In the genomic region with DNA sequence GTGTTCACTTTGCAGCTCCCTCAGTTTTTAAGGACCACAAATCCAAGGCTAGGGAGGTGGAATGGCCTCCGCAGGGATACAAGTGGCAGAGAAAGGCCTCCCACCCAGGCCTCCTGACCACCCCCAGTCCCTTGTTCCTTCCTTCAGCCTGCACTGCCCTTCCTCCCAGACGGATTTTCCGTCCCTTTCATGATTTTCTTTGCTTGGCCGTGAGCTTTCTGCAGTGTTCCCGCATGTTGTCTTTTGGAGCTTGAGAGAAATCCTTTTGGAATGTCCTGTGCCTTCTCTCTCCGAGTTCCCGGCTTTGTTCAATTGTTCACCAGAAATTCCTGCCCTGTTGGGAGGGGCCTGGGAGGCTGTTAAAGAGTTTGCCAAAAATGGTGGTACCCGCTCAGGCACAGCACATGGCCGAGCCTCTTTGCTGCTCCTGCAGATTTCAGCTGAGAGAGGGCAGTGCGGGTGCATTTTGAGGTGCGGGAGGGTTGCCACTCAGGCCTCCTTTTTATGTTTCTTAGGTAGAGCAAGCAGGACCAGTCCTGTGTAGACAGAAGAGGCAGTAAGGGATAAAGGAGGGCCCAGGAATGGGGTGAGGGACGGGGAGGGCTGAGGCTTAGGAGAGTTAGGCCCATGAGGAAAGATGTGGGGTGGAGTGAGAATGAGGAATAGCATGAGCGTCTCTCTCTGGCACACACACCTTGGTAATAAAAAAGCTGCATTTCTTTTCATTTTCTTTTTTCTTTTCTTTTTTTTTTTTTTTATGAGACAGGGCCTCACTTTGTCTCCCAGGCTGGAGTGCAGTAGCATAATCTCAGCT, we compare ENCODE assay signal across 15 cellular contexts. TPM values are rescaled to one million over a fixed set of nuclear protein-coding genes. Genes with fewer than 3 reads are reported as not detected.
DNase-seq lines count a peak whose midpoint lies in the region; ATAC-seq, FAIRE-seq and TF ChIP-seq lines count a peak whose summit lies in the region.
"Had no signal": no experiment of that assay in that cellular context is flagged by ENCODE, and none has a peak within 500 bp of the region (broad histone marks: within the 10 kb centered on the region; RNA-seq: fewer than 3 reads in every experiment).

No MANE protein-coding gene starts in this region.

- WGBS in IMR-90 (ENCODE audit: extremely low coverage in 2 of 2, insufficient read length in 1 of 2), 2 experiments = 67% methylated on average over 2 of the region's 13 CpGs; no CpG with 5 or more reads in 1 of the 2 experiments
- WGBS in ectodermal cell, 2 experiments = 17 to 19% methylated on average over 13 of the region's 13 CpGs
- 50 to 67% (median 58%) methylated on average over 13 of the region's 13 CpGs for WGBS in stomach, 5 donors

- no peaks in the 10 kb centered on the region for H3K9me3 Mint-ChIP-seq in T-cell
- H3K9me3 Mint-ChIP-seq: activated CD4-positive, alpha-beta T cell treated with anti-CD3 and anti-CD28 coated beads, Interleukin-2, amount 10 ng/mL, durations not matched to agents 7 days and 5 days; central memory CD8-positive, alpha-beta T cell had no signal

- peaks cover 9% of the 10 kb centered on the region for H3K9me1 ChIP-seq in IMR-90 (ENCODE audit: insufficient read depth, low read length)

- dilution Hi-C loops in IMR-90 (cut with HindIII; ENCODE audit: low sequenced_read_pairs, unreplicated experiment) = no loop called here

- H3K4ac ChIP-seq in IMR-90 (ENCODE audit: low read depth, low read length) = no peak overlapping the region

- TF ChIP-seq POLR2A in IMR-90 (IDR thresholded peaks at IDR 0.05; ENCODE audit: low read depth, low read length) (no peak), stomach (IDR thresholded peaks at IDR 0.05) (no peak), H54 (IDR thresholded peaks at IDR 0.05; ENCODE audit: low read depth, low read length) (no peak)

- POLR2A ChIA-PET in IMR-90 (lab: Charles Lee; ENCODE audit: unreplicated experiment) = no interaction called here
- POLR2A ChIA-PET in T-cell (lab: Charles Lee) = interaction anchor here in 1 of 2 donors (0.7 kb wide), 1 partner anchor 12 kb away, joined by 3 read pairs; no protein-coding TSS in a partner anchor

- H2BK15ac ChIP-seq in IMR-90 (ENCODE audit: low read depth, low read length) = no peak overlapping the region

- DNase-seq in IMR-90 (no peak), islet precursor cell (peak; percentile 84), stomach (no peak), GDM1 (lab: John Stamatoyannopoulos, UW) (no peak), H54 (ENCODE audit: insufficient read length, low spot score) (no peak), omental fat pad (ENCODE audit: low spot score) (no peak), T-cell (no peak)
- DNase-seq: activated CD4-positive, alpha-beta T cell treated with anti-CD3 and anti-CD28 coated beads, Interleukin-2, amount 10 ng/mL, durations not matched to agents 7 days and 5 days; C1 segment of cervical spinal cord; ovary; stimulated activated naive CD4-positive, alpha-beta T cell treated with Interleukin-2 at 50 U/mL for 16 hours; T-helper 1 cell had no signal

- no peak overlapping the region for H3K9ac ChIP-seq in IMR-90 (ENCODE audit: low read depth, low read length)
- H3K9ac ChIP-seq: KMS-11 had no signal

- peak overlapping the region; percentile 57 for H2AFZ ChIP-seq in IMR-90 (replicated peaks; ENCODE audit: low read length, poor library complexity)

- H3K27me3 Mint-ChIP-seq in T-cell = no peaks in the 10 kb centered on the region

- H2BK120ac ChIP-seq in IMR-90 (ENCODE audit: low read depth, low read length) = no peak overlapping the region

- H3K4me3 Mint-ChIP-seq in T-cell = no peak overlapping the region
- H3K4me3 Mint-ChIP-seq: activated CD4-positive, alpha-beta T cell treated with anti-CD3 and anti-CD28 coated beads, Interleukin-2, amount 10 ng/mL, durations not matched to agents 7 days and 5 days; central memory CD8-positive, alpha-beta T cell had no signal

- H4K5ac ChIP-seq in IMR-90 (ENCODE audit: low read depth, low read length) = no peak overlapping the region

- TF ChIP-seq EP300 in stomach (IDR thresholded peaks at IDR 0.05) = peak; percentile 50

- TF ChIP-seq RAD21 in IMR-90 (IDR thresholded peaks at IDR 0.05; ENCODE audit: low read length) = no peak

- ATAC-seq in IMR-90 (ENCODE audit: low read depth) = no peak
- ATAC-seq in omental fat pad (ENCODE audit: low FRiP score) = no peak
- no peak for ATAC-seq in T-cell (replicated peaks in 1 of 4)

- H2BK20ac ChIP-seq in IMR-90 (ENCODE audit: low read depth, low read length) = no peak overlapping the region

- no peak overlapping the region for H3K23ac ChIP-seq in IMR-90 (ENCODE audit: low read depth, low read length)

- H4K8ac ChIP-seq in IMR-90 (ENCODE audit: low read depth in 2 of 2, low read length in 2 of 2) = no peak overlapping the region

- peaks cover 5% of the 10 kb centered on the region for H3K4me1 ChIP-seq in IMR-90 (ENCODE audit: control insufficient read depth, insufficient read depth, low read length)
- peaks cover 31% of the 10 kb centered on the region for H3K4me1 ChIP-seq in ectodermal cell (ENCODE audit: control insufficient read depth, insufficient read depth, low read length)
- H3K4me1 ChIP-seq in stomach = peaks cover 17 to 55% (median 43%) of the 10 kb centered on the region in 4 donors

- no peak overlapping the region for H3K4me3 ChIP-seq in IMR-90 (ENCODE audit: insufficient read depth, low read depth, low read length)
- no peak overlapping the region for H3K4me3 ChIP-seq in ectodermal cell (ENCODE audit: insufficient read depth, low read depth, low read length)
- no peak overlapping the region for H3K4me3 ChIP-seq in stomach
- H3K4me3 ChIP-seq: ovary had no signal

- H4K20me1 ChIP-seq in IMR-90 (ENCODE audit: insufficient read depth, low read length) = no peaks in the 10 kb centered on the region

- no peak for FAIRE-seq in H54 (lab: Jason Lieb, UNC)

- no peak overlapping the region for H3K4me2 ChIP-seq in IMR-90 (ENCODE audit: low read depth, low read length)
- H3K4me2 ChIP-seq: KMS-11 had no signal

- no peak overlapping the region for H3K56ac ChIP-seq in IMR-90 (ENCODE audit: extremely low read depth, insufficient read depth, low read length)

- H3K79me1 ChIP-seq in IMR-90 (ENCODE audit: low read depth in 1 of 2, low read length in 2 of 2) = no peaks in the 10 kb centered on the region

- H3K36me3 ChIP-seq in IMR-90 (ENCODE audit: control insufficient read depth, insufficient read depth, low read length) (no peaks in the 10 kb centered on the region), ectodermal cell (ENCODE audit: control insufficient read depth, insufficient read depth, low read length) (no peaks in the 10 kb centered on the region), stomach (no peaks in the 10 kb centered on the region)
- H3K36me3 ChIP-seq: ovary had no signal

- H3K27ac Mint-ChIP-seq in T-cell = no peak overlapping the region
- H3K27ac Mint-ChIP-seq: activated CD4-positive, alpha-beta T cell treated with anti-CD3 and anti-CD28 coated beads, Interleukin-2, amount 10 ng/mL, durations not matched to agents 7 days and 5 days had no signal

- no peak for TF ChIP-seq CTCF in IMR-90 (conservative IDR thresholded peaks at IDR 0.05; ENCODE audit: low read depth, low read length)
- TF ChIP-seq CTCF in stomach (IDR thresholded peaks at IDR 0.05) = no peak
- TF ChIP-seq CTCF in omental fat pad (IDR thresholded peaks at IDR 0.05) = no peak

- peak overlapping the region; percentile 23 for H2AK9ac ChIP-seq in IMR-90 (replicated peaks; ENCODE audit: low read depth, low read length, poor library complexity)

- no peak overlapping the region for H3K14ac ChIP-seq in IMR-90 (replicated peaks; ENCODE audit: low read depth, low read length)

- H4K91ac ChIP-seq in IMR-90 (ENCODE audit: insufficient read depth, low read depth, low read length) = no peak overlapping the region

- H3K9me3 ChIP-seq in IMR-90 (ENCODE audit: control insufficient read depth, insufficient read depth, low read length) (no peaks in the 10 kb centered on the region), ectodermal cell (ENCODE audit: control insufficient read depth, low read length) (no peaks in the 10 kb centered on the region), stomach (no peaks in the 10 kb centered on the region)
- H3K9me3 ChIP-seq: ovary had no signal

- H3K27me3 ChIP-seq in IMR-90 (ENCODE audit: control insufficient read depth, insufficient read depth, low read length) (no peaks in the 10 kb centered on the region), ectodermal cell (ENCODE audit: control insufficient read depth, insufficient read depth, low read length, poor library complexity, severe bottlenecking) (no peaks in the 10 kb centered on the region), stomach (no peaks in the 10 kb centered on the region)
- H3K27me3 ChIP-seq: ovary had no signal

- H3K27ac ChIP-seq in IMR-90 (ENCODE audit: insufficient read depth, low read length) (no peak overlapping the region), ectodermal cell (ENCODE audit: insufficient read depth, low read depth, low read length, poor library complexity, severe bottlenecking) (peak overlapping the region; percentile 90), stomach (peak overlapping the region in 4 of 5 donors; percentile 52 to 97 (median 90))
- H3K27ac ChIP-seq: KMS-11, ovary had no signal

- peaks cover 0 to 2% (median 2%) of the 10 kb centered on the region in 3 donors for H3K4me1 Mint-ChIP-seq in T-cell
- H3K4me1 Mint-ChIP-seq: central memory CD8-positive, alpha-beta T cell had no signal

- intact Hi-C loops in IMR-90 (cut with micrococcal nuclease) (no loop called here), stomach (cut with DNase I; ENCODE audit: low total_unique reads) (no loop called here)

- 0 out of 2 replicates have a peak overlapping the region, but pooled peaks have one; percentile 60 for H2AK5ac ChIP-seq in IMR-90 (ENCODE audit: low read depth, low read length)

- CTCF ChIA-PET in IMR-90 (lab: Yijun Ruan, JAX) = no interaction called here
- CTCF ChIA-PET in T-cell (lab: Charles Lee) = interaction anchor here in 1 of 2 donors (0.7 kb wide), 1 partner anchor 173 kb away, joined by 5 read pairs; no protein-coding TSS in a partner anchor

- in situ Hi-C loops in IMR-90 (cut with MboI; ENCODE audit: low sequenced_read_pairs) = no loop called here

- no TSS peak for BruUV-seq in IMR-90 (replicated peaks; lab: Mats Ljungman, UMichigan)

- no peak overlapping the region for H2BK5ac ChIP-seq in IMR-90 (ENCODE audit: low read depth, low read length, poor library complexity, severe bottlenecking)

- H3K18ac ChIP-seq in IMR-90 (ENCODE audit: low read depth, low read length) = no peak overlapping the region

- H3K36me3 Mint-ChIP-seq in T-cell = no peaks in the 10 kb centered on the region

RNA-seq across cellular contexts. Expression of a gene that starts 7.4 kb away (rescaled TPM):
- 15.8 and 23.3 TPM in 2 replicates for total RNA-seq in IMR-90 (2012; rRNA removed)
- polyA plus RNA-seq in IMR-90 (2012; rRNA removed) = 94.0 and 104 TPM in 2 replicates
- polyA plus RNA-seq in IMR-90 (2012; cell fraction: cytosol; rRNA removed) = 74.1 and 160 TPM in 2 replicates
- polyA plus RNA-seq in IMR-90 (2012; cell fraction: nucleus; rRNA removed; ENCODE audit: low replicate concordance) = 187 and 684 TPM in 2 replicates
- polyA plus RNA-seq in ectodermal cell (2013, experiment 1 of 4) = 36.8 TPM
- polyA plus RNA-seq in ectodermal cell (2013, experiment 2 of 4) = 41.1 TPM
- 38.4 TPM for polyA plus RNA-seq in ectodermal cell (2013, experiment 3 of 4)
- 48.4 TPM for polyA plus RNA-seq in ectodermal cell (2013, experiment 4 of 4)
- total RNA-seq in stomach = 100 to 1,000 TPM in 4 of 5 donors, 10 to 100 TPM in 1; 88.7 to 504 (median 186) TPM
- polyA plus RNA-seq in stomach = 10 to 100 TPM; 21.7 to 98.5 (median 62.1) TPM
- total RNA-seq in omental fat pad = 100 to 1,000 TPM in 3 of 4 donors, 10 to 100 TPM in 1; 66.0 to 496 (median 198) TPM
- total RNA-seq in T-cell = 1 to 10 TPM; 4.4 to 9.3 (median 7.9) TPM

RNA-seq across cellular contexts. Expression of a gene that starts 32.4 kb away (rescaled TPM):
- total RNA-seq in IMR-90 (2012; rRNA removed) (not detected in 2 replicates), stomach (10 to 100 TPM in 1 of 5 donors, not detected in 4; 84.3 TPM), omental fat pad (1 to 10 TPM in 1 of 4 donors, not detected in 3; 2.0 TPM), T-cell (1 to 10 TPM in 3 of 5 donors, not detected in 2; 6.9 to 7.5 (median 7.3) TPM)
- polyA plus RNA-seq in IMR-90 (2012; rRNA removed) (not detected in 2 replicates), stomach (10 to 100 TPM in 2 of 3 donors, 1 to 10 TPM in 1; 6.1 to 37.8 (median 18.6) TPM)
- not detected in 2 replicates for polyA plus RNA-seq in IMR-90 (2012; cell fraction: cytosol; rRNA removed)
- not detected in 2 replicates for polyA plus RNA-seq in IMR-90 (2012; cell fraction: nucleus; rRNA removed; ENCODE audit: low replicate concordance)
- not detected for polyA plus RNA-seq in ectodermal cell (2013, experiment 1 of 4)
- not detected for polyA plus RNA-seq in ectodermal cell (2013, experiment 2 of 4)
- not detected for polyA plus RNA-seq in ectodermal cell (2013, experiment 3 of 4)
- not detected for polyA plus RNA-seq in ectodermal cell (2013, experiment 4 of 4)
- total RNA-seq: activated CD4-positive, alpha-beta T cell treated with anti-CD3 and anti-CD28 coated beads, Interleukin-2, amount 10 ng/mL, durations not matched to agents 7 days and 5 days had no signal
- polyA plus RNA-seq: ovary had no signal

RNA-seq across cellular contexts. Expression of a gene that starts 57.0 kb away (rescaled TPM):
- total RNA-seq in IMR-90 (2012; rRNA removed) (not detected in 2 replicates), stomach (10 to 100 TPM in 1 of 5 donors, 1 to 10 TPM in 1, not detected in 3; 3.6 to 17.2 TPM), omental fat pad (1 to 10 TPM in 1 of 4 donors, under 1 TPM in 1, not detected in 2; 0.74 to 2.4 TPM), T-cell (10 to 100 TPM in 3 of 5 donors, not detected in 2; 11.4 to 15.6 (median 13.3) TPM)
- polyA plus RNA-seq in IMR-90 (2012; rRNA removed) (not detected in 2 replicates), stomach (10 to 100 TPM in 2 of 3 donors, 1 to 10 TPM in 1; 7.0 to 62.9 (median 53.2) TPM)
- polyA plus RNA-seq in IMR-90 (2012; cell fraction: cytosol; rRNA removed) = not detected in 2 replicates
- not detected in 2 replicates for polyA plus RNA-seq in IMR-90 (2012; cell fraction: nucleus; rRNA removed; ENCODE audit: low replicate concordance)
- not detected for polyA plus RNA-seq in ectodermal cell (2013, experiment 1 of 4)
- polyA plus RNA-seq in ectodermal cell (2013, experiment 2 of 4) = not detected
- polyA plus RNA-seq in ectodermal cell (2013, experiment 3 of 4) = not detected
- not detected for polyA plus RNA-seq in ectodermal cell (2013, experiment 4 of 4)
- total RNA-seq: activated CD4-positive, alpha-beta T cell treated with anti-CD3 and anti-CD28 coated beads, Interleukin-2, amount 10 ng/mL, durations not matched to agents 7 days and 5 days had no signal
